Comparison of ENCODE assay signal across 1 cellular context in genomic region chr20:51735728-51736600, GRCh38.
TF ChIP-seq lines count a peak whose summit lies in the region.

No MANE protein-coding gene starts in this region.

TF ChIP-seq in HEK293, 187 proteins besides CTCF, POLR2A, EP300 and RAD21 (continued from another document and continues in another):
- TF ChIP-seq, protein P1, sequence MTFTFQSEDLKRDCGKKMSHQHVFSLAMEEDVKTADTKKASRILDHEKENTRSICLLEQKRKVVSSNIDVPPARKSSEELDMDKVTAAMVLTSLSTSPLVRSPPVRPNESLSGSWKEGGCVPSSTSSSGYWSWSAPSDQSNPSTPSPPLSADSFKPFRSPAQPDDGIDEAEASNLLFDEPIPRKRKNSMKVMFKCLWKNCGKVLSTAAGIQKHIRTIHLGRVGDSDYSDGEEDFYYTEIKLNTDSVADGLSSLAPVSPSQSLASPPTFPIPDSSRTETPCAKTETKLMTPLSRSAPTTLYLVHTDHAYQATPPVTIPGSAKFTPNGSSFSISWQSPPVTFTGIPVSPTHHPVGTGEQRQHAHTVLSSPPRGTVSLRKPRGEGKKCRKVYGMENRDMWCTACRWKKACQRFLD (tag by site-specific recombination; IDR thresholded peaks at IDR 0.05): no peak
- TF ChIP-seq ZNF248 (tag by site-specific recombination; IDR thresholded peaks at IDR 0.05) (no peak), ZNF843 (tag by site-specific recombination; IDR thresholded peaks at IDR 0.05) (peak; percentile 87), ZNF660 (tag by site-specific recombination; IDR thresholded peaks at IDR 0.05) (no peak), ZFHX2 (tag by site-specific recombination; conservative IDR thresholded peaks at IDR 0.05) (no peak), ZNF16 (tag by site-specific recombination; IDR thresholded peaks at IDR 0.05; ENCODE audit: low read depth) (no peak), KLF9 (tag by site-specific recombination; IDR thresholded peaks at IDR 0.05; ENCODE audit: low read depth) (peak; percentile 14; the same call in 1 of the 2 replicates), ZSCAN30 (tag by site-specific recombination; IDR thresholded peaks at IDR 0.05) (no peak), GLI4 (tag by site-specific recombination; IDR thresholded peaks at IDR 0.05) (no peak), ZFP37 (tag by site-specific recombination; IDR thresholded peaks at IDR 0.05) (no peak), KLF10 (tag by site-specific recombination; IDR thresholded peaks at IDR 0.05) (no peak), ZNF510 (tag by site-specific recombination; IDR thresholded peaks at IDR 0.05; ENCODE audit: insufficient replicate concordance) (no peak), MEIS1 (CRISPR knock-in tag; IDR thresholded peaks at IDR 0.05; ENCODE audit: borderline replicate concordance) (no peak), ZNF404 (tag by site-specific recombination; IDR thresholded peaks at IDR 0.05) (no peak), ZNF658 (tag by site-specific recombination; IDR thresholded peaks at IDR 0.05) (no peak), ZNF560 (tag by site-specific recombination; IDR thresholded peaks at IDR 0.05; ENCODE audit: borderline replicate concordance) (no peak), SCRT2 (tag by site-specific recombination; IDR thresholded peaks at IDR 0.05) (no peak), ZNF561 (tag by site-specific recombination; IDR thresholded peaks at IDR 0.05; ENCODE audit: borderline replicate concordance) (no peak), ZNF223 (tag by site-specific recombination; IDR thresholded peaks at IDR 0.05) (no peak), ZNF664 (tag by site-specific recombination; IDR thresholded peaks at IDR 0.05) (no peak), GFI1B (tag by site-specific recombination; IDR thresholded peaks at IDR 0.05) (no peak), ZNF645 (tag by site-specific recombination; IDR thresholded peaks at IDR 0.05) (no peak), HIC1 (tag by site-specific recombination; IDR thresholded peaks at IDR 0.05) (peak; percentile 76; the same call in 1 of the 2 replicates), ZNF239 (tag by site-specific recombination; IDR thresholded peaks at IDR 0.05) (no peak), SP7 (tag by site-specific recombination; IDR thresholded peaks at IDR 0.05) (0 out of 2 replicates have a peak, but pooled peaks have one; percentile 40), ZBTB1 (tag by site-specific recombination; IDR thresholded peaks at IDR 0.05) (no peak), ZNF146 (tag by site-specific recombination; IDR thresholded peaks at IDR 0.05) (0 out of 2 replicates have a peak, but pooled peaks have one; percentile 6), HOXD13 (CRISPR knock-in tag; IDR thresholded peaks at IDR 0.05; ENCODE audit: borderline replicate concordance) (no peak), ZNF792 (tag by site-specific recombination; IDR thresholded peaks at IDR 0.05) (no peak), ZSCAN4 (tag by site-specific recombination; IDR thresholded peaks at IDR 0.05) (no peak), SP2 (tag by site-specific recombination; IDR thresholded peaks at IDR 0.05) (no peak), ZNF24 (tag by site-specific recombination; IDR thresholded peaks at IDR 0.05) (peak; percentile 65; the same call in 1 of the 2 replicates), YY1 (tag by site-specific recombination; IDR thresholded peaks at IDR 0.05) (no peak), ZNF558 (tag by site-specific recombination; IDR thresholded peaks at IDR 0.05) (0 out of 2 replicates have a peak, but pooled peaks have one; percentile 19), ZNF596 (tag by site-specific recombination; IDR thresholded peaks at IDR 0.05) (no peak), IKZF3 (tag by site-specific recombination; IDR thresholded peaks at IDR 0.05) (peak; percentile 39; the same call in 1 of the 2 replicates), ZBTB20 (tag by site-specific recombination; IDR thresholded peaks at IDR 0.05) (no peak), ZNF138 (tag by site-specific recombination; IDR thresholded peaks at IDR 0.05; ENCODE audit: borderline replicate concordance) (no peak), ZNF140 (tag by site-specific recombination; IDR thresholded peaks at IDR 0.05) (no peak), ZFP69B (tag by site-specific recombination; IDR thresholded peaks at IDR 0.05) (peak; percentile 77; the same call in 1 of the 2 replicates), ZNF18 (tag by site-specific recombination; IDR thresholded peaks at IDR 0.05) (0 out of 2 replicates have a peak, but pooled peaks have one; percentile 35), ZNF121 (tag by site-specific recombination; IDR thresholded peaks at IDR 0.05) (peak; percentile 55; the same call in 1 of the 2 replicates), ZBTB26 (tag by site-specific recombination; optimal IDR thresholded peaks at IDR 0.05) (no peak), ZIC2 (tag by site-specific recombination; IDR thresholded peaks at IDR 0.05) (no peak)
- TF ChIP-seq, protein P2, sequence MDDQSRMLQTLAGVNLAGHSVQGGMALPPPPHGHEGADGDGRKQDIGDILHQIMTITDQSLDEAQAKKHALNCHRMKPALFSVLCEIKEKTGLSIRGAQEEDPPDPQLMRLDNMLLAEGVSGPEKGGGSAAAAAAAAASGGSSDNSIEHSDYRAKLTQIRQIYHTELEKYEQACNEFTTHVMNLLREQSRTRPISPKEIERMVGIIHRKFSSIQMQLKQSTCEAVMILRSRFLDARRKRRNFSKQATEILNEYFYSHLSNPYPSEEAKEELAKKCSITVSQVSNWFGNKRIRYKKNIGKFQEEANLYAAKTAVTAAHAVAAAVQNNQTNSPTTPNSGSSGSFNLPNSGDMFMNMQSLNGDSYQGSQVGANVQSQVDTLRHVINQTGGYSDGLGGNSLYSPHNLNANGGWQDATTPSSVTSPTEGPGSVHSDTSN (CRISPR knock-in tag; IDR thresholded peaks at IDR 0.05): no peak
- TF ChIP-seq, protein P3, sequence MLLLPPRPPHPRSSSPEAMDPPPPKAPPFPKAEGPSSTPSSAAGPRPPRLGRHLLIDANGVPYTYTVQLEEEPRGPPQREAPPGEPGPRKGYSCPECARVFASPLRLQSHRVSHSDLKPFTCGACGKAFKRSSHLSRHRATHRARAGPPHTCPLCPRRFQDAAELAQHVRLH (tag by site-specific recombination; IDR thresholded peaks at IDR 0.05): 0 out of 2 replicates have a peak, but pooled peaks have one; percentile 53
- TF ChIP-seq, protein P4, sequence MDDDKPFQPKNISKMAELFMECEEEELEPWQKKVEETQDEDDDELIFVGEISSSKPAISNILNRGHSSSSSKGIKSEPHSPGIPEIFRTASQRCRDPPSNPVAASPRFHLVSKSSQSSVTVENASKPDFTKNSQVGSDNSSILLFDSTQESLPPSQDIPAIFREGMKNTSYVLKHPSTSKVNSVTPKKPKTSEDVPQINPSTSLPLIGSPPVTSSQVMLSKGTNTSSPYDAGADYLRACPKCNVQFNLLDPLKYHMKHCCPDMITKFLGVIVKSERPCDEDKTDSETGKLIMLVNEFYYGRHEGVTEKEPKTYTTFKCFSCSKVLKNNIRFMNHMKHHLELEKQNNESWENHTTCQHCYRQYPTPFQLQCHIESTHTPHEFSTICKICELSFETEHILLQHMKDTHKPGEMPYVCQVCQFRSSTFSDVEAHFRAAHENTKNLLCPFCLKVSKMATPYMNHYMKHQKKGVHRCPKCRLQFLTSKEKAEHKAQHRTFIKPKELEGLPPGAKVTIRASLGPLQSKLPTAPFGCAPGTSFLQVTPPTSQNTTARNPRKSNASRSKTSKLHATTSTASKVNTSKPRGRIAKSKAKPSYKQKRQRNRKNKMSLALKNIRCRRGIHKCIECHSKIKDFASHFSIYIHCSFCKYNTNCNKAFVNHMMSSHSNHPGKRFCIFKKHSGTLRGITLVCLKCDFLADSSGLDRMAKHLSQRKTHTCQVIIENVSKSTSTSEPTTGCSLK (tag by site-specific recombination; IDR thresholded peaks at IDR 0.05): no peak
- TF ChIP-seq, protein P5, sequence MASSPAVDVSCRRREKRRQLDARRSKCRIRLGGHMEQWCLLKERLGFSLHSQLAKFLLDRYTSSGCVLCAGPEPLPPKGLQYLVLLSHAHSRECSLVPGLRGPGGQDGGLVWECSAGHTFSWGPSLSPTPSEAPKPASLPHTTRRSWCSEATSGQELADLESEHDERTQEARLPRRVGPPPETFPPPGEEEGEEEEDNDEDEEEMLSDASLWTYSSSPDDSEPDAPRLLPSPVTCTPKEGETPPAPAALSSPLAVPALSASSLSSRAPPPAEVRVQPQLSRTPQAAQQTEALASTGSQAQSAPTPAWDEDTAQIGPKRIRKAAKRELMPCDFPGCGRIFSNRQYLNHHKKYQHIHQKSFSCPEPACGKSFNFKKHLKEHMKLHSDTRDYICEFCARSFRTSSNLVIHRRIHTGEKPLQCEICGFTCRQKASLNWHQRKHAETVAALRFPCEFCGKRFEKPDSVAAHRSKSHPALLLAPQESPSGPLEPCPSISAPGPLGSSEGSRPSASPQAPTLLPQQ (tag by site-specific recombination; IDR thresholded peaks at IDR 0.05): peak; percentile 81; the same call in 1 of the 2 replicates
- TF ChIP-seq, protein P6, sequence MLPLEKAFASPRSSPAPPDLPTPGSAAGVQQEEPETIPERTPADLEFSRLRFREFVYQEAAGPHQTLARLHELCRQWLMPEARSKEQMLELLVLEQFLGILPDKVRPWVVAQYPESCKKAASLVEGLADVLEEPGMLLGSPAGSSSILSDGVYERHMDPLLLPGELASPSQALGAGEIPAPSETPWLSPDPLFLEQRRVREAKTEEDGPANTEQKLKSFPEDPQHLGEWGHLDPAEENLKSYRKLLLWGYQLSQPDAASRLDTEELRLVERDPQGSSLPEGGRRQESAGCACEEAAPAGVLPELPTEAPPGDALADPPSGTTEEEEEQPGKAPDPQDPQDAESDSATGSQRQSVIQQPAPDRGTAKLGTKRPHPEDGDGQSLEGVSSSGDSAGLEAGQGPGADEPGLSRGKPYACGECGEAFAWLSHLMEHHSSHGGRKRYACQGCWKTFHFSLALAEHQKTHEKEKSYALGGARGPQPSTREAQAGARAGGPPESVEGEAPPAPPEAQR (tag by site-specific recombination; IDR thresholded peaks at IDR 0.05): no peak
- TF ChIP-seq, protein P7, sequence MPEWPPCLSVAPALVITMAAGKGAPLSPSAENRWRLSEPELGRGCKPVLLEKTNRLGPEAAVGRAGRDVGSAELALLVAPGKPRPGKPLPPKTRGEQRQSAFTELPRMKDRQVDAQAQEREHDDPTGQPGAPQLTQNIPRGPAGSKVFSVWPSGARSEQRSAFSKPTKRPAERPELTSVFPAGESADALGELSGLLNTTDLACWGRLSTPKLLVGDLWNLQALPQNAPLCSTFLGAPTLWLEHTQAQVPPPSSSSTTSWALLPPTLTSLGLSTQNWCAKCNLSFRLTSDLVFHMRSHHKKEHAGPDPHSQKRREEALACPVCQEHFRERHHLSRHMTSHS (tag by site-specific recombination; IDR thresholded peaks at IDR 0.05): no peak
